Comparison of ENCODE assay signal across 24 cellular contexts in genomic region chr5:23028445-23028844, GRCh38.
DNase-seq lines count a peak whose midpoint lies in the region; ATAC-seq, FAIRE-seq and TF ChIP-seq lines count a peak whose summit lies in the region.
"Had no signal": no experiment of that assay in that cellular context is flagged by ENCODE, and none has a peak within 500 bp of the region (broad histone marks: within the 10 kb centered on the region; RNA-seq: fewer than 3 reads in every experiment).

No MANE protein-coding gene starts in this region.

- no peaks in the 10 kb centered on the region for H3K36me3 ChIP-seq in left ventricle myocardium inferior
- H3K36me3 ChIP-seq: BE2C; BLaER1 treated with 17β-estradiol and CSF1 and Interleukin-3, amounts not matched to agents 10 nM and 100 nM; HAP-1 had no signal

- DNase-seq in Right ventricle myocardium inferior (ENCODE audit: missing footprints), result no peak
- no peak for DNase-seq in cardiac septum (ENCODE audit: low spot score)
- no peak for DNase-seq in left ventricle myocardium inferior
- DNase-seq in right cardiac atrium, result no peak
- DNase-seq in activated CD4-positive, alpha-beta T cell treated with anti-CD3 and anti-CD28 coated beads for 4 hours, result no peak
- DNase-seq in H54 (ENCODE audit: insufficient read length, low spot score), result no peak
- DNase-seq: BE2C; CD4-positive, alpha-beta T cell; CD8-positive, alpha-beta memory T cell; DMS 273 treated with DMSO at 0.1 percent for 48 hours; DMS79; EL; GDM1; HFFc6 had no signal

- H3K27me3 ChIP-seq in left ventricle myocardium inferior (ENCODE audit: low read depth) (no peaks in the 10 kb centered on the region), right cardiac atrium (ENCODE audit: control insufficient read depth, insufficient read depth) (no peaks in the 10 kb centered on the region)
- H3K27me3 ChIP-seq: BE2C; BLaER1 treated with 17β-estradiol and CSF1 and Interleukin-3, amounts not matched to agents 10 nM and 100 nM had no signal

- FAIRE-seq in H54 (lab: Jason Lieb, UNC), result no peak
- FAIRE-seq: A204.1, D721Med, GM12878, GM19239 had no signal

- no peak for TF ChIP-seq POLR2A in H54 (IDR thresholded peaks at IDR 0.05; ENCODE audit: low read depth, low read length)

- TF ChIP-seq CTCF in left ventricle myocardium inferior (IDR thresholded peaks at IDR 0.05; ENCODE audit: borderline replicate concordance), result no peak

- H3K27ac ChIP-seq in left ventricle myocardium inferior (replicated peaks) (peak overlapping the region; percentile 83), right cardiac atrium (ENCODE audit: low read length) (peak overlapping the region; percentile 36)
- H3K27ac ChIP-seq: 22Rv1; BLaER1 treated with 17β-estradiol and CSF1 and Interleukin-3, amounts not matched to agents 10 nM and 100 nM had no signal

- 69% methylated on average over 1 of the region's 1 CpG for WGBS in right cardiac atrium

- H3K4me1 ChIP-seq in left ventricle myocardium inferior (peaks cover 21% of the 10 kb centered on the region), right cardiac atrium (ENCODE audit: control insufficient read depth, insufficient read depth, low read length) (peaks cover 2% of the 10 kb centered on the region)
- H3K4me1 ChIP-seq: BE2C; BLaER1 treated with 17β-estradiol and CSF1 and Interleukin-3, amounts not matched to agents 10 nM and 100 nM; HAP-1 had no signal

- no peaks in the 10 kb centered on the region for H3K9me3 ChIP-seq in left ventricle myocardium inferior (replicated peaks)
- H3K9me3 ChIP-seq in right cardiac atrium (ENCODE audit: control insufficient read depth, low read length), result no peaks in the 10 kb centered on the region
- H3K9me3 ChIP-seq: BE2C; BLaER1 treated with 17β-estradiol and CSF1 and Interleukin-3, amounts not matched to agents 10 nM and 100 nM; HAP-1 had no signal

- ATAC-seq in Right ventricle myocardium inferior, result peak; percentile 51
- ATAC-seq in right cardiac atrium, result peak; percentile 42 to 60
- no peak for ATAC-seq in HG03571 (IDR thresholded peaks at IDR 0.05; ENCODE audit: unreplicated experiment)
- ATAC-seq in GM21786 (IDR thresholded peaks at IDR 0.05; ENCODE audit: unreplicated experiment), result no peak
- ATAC-seq: GM23338 had no signal

- H3K4me3 ChIP-seq in left ventricle myocardium inferior, result no peak overlapping the region
- H3K4me3 ChIP-seq in right cardiac atrium (ENCODE audit: low read length), result no peak overlapping the region
- H3K4me3 ChIP-seq: BLaER1 treated with 17β-estradiol and CSF1 and Interleukin-3, amounts not matched to agents 10 nM and 100 nM; GM12878; GM23338; HAP-1 had no signal

- intact Hi-C loops in Right ventricle myocardium inferior (cut with DNase I) (no loop called here), cardiac septum (cut with DNase I) (no loop called here), left ventricle myocardium inferior (cut with micrococcal nuclease) (no loop called here), right cardiac atrium (cut with DNase I) (no loop called here)

Comparison
In these comparisons a context has a peak if more than half of its experiments do, and no peak if none do; other contexts are left out.
1. ATAC-seq: peak in Right ventricle myocardium inferior (single experiment) and right cardiac atrium (2 of 2); none in HG03571 (single experiment) and GM21786 (single experiment).